ENCODE assay signal across 8 cellular contexts in genomic region chr2:103254611-103255010, GRCh38.
"Had no signal": no experiment of that assay in that cellular context is flagged by ENCODE, and none has a peak within 500 bp of the region (broad histone marks: within the 10 kb centered on the region; RNA-seq: fewer than 3 reads in every experiment).

No MANE protein-coding gene starts in this region.

- H3K27ac ChIP-seq: GM23248 had no signal

- H3K27ac Mint-ChIP-seq: GM23338, HFFc6 had no signal

- H3K36me3 ChIP-seq: HAP-1 had no signal

- H3K9me3 Mint-ChIP-seq: GM23338 had no signal

- H3K4me1 ChIP-seq: HAP-1 had no signal

- H3K4me2 ChIP-seq: GM23338 had no signal

- H3K4me3 ChIP-seq: GM23248, GM23338, HAP-1 had no signal

- H2AFZ ChIP-seq: GM23248, GM23338 had no signal

- ATAC-seq: GM23338, HCT116 had no signal

- H3K9ac ChIP-seq: GM23248 had no signal

- H3K9me3 ChIP-seq: HAP-1 had no signal

- DNase-seq: GM23248, GOT3, H7, HCEC 1CT, HFFc6 had no signal

- H3K4me3 Mint-ChIP-seq: GM23338, HFFc6 had no signal
